In genomic region chr2:84526562-84526961, GRCh38 we compare ENCODE assay signal across 14 cellular contexts. TPM values are rescaled to one million over a fixed set of nuclear protein-coding genes. Genes with fewer than 3 reads are reported as not detected.
DNase-seq lines count a peak whose midpoint lies in the region; ATAC-seq and TF ChIP-seq lines count a peak whose summit lies in the region.
"Had no signal": no experiment of that assay in that cellular context is flagged by ENCODE, and none has a peak within 500 bp of the region (broad histone marks: within the 10 kb centered on the region; RNA-seq: fewer than 3 reads in every experiment).

No MANE protein-coding gene starts in this region.

- intact Hi-C loops in left ventricle myocardium inferior (cut with micrococcal nuclease) = no loop called here

- DNase-seq in left ventricle myocardium inferior (no peak), right atrium auricular region (ENCODE audit: low spot score) (no peak), fibroblast of the aortic adventitia (ENCODE audit: low read depth) (peak; percentile 9), superior temporal gyrus (ENCODE audit: extremely low spot score) (peak; percentile 67), cerebellum (ENCODE audit: low spot score) (no peak)
- DNase-seq: GOT3, NCI-H2029 treated with DMSO at 0.1 percent for 48 hours, spleen, uterus had no signal

- H3K27me3 ChIP-seq in left ventricle myocardium inferior (ENCODE audit: low read depth) (no peaks in the 10 kb centered on the region), right atrium auricular region (no peaks in the 10 kb centered on the region)
- H3K27me3 ChIP-seq: BLaER1 treated with 17β-estradiol and CSF1 and Interleukin-3, amounts not matched to agents 10 nM and 100 nM; spleen; uterus had no signal

- H3K4me1 ChIP-seq in left ventricle myocardium inferior (no peaks in the 10 kb centered on the region), right atrium auricular region (no peaks in the 10 kb centered on the region)
- H3K4me1 ChIP-seq: BLaER1 treated with 17β-estradiol and CSF1 and Interleukin-3, amounts not matched to agents 10 nM and 100 nM; spleen; uterus had no signal

- H3K9me3 ChIP-seq in left ventricle myocardium inferior (replicated peaks) (peaks cover 3% of the 10 kb centered on the region), right atrium auricular region (no peaks in the 10 kb centered on the region)
- H3K9me3 ChIP-seq: uterus had no signal

- no peaks in the 10 kb centered on the region for H3K36me3 ChIP-seq in left ventricle myocardium inferior
- no peaks in the 10 kb centered on the region for H3K36me3 ChIP-seq in right atrium auricular region
- H3K36me3 ChIP-seq: BLaER1 treated with 17β-estradiol and CSF1 and Interleukin-3, amounts not matched to agents 10 nM and 100 nM; spleen; uterus had no signal

- peak; percentile 40 for TF ChIP-seq CTCF in left ventricle myocardium inferior (IDR thresholded peaks at IDR 0.05; ENCODE audit: borderline replicate concordance)
- TF ChIP-seq CTCF in right atrium auricular region (IDR thresholded peaks at IDR 0.05) = peak in 1 of 2 donors; percentile 16
- TF ChIP-seq CTCF in VCaP (conservative IDR thresholded peaks at IDR 0.05) = peak; percentile 22; the same call in 1 of the 2 replicates
- TF ChIP-seq CTCF in fibroblast of the aortic adventitia (IDR thresholded peaks at IDR 0.05; ENCODE audit: insufficient read depth, low read length) = no peak

- no peak for ATAC-seq in GM19455 (IDR thresholded peaks at IDR 0.05; ENCODE audit: unreplicated experiment)
- no peak for ATAC-seq in HG03521 (IDR thresholded peaks at IDR 0.05; ENCODE audit: unreplicated experiment)
- ATAC-seq: natural killer cell treated with Interleukin-12 subunit alpha and Interleukin-12 subunit beta and Interleukin-15 and Interleukin-18, amount 100 ng/mL, for 72 hours had no signal

- H3K27ac ChIP-seq in left ventricle myocardium inferior (replicated peaks) (no peak overlapping the region), right atrium auricular region (no peak overlapping the region), VCaP (no peak overlapping the region)
- H3K27ac ChIP-seq: BLaER1 treated with 17β-estradiol and CSF1 and Interleukin-3, amounts not matched to agents 10 nM and 100 nM; spleen had no signal

- no peak overlapping the region for H3K4me3 ChIP-seq in left ventricle myocardium inferior
- no peak overlapping the region for H3K4me3 ChIP-seq in right atrium auricular region
- no peak overlapping the region for H3K4me3 ChIP-seq in fibroblast of the aortic adventitia (ENCODE audit: low read depth, low read length)
- H3K4me3 ChIP-seq: BLaER1 treated with 17β-estradiol and CSF1 and Interleukin-3, amounts not matched to agents 10 nM and 100 nM; spleen; uterus had no signal

RNA-seq across cellular contexts. Expression of gene DNAH6, which starts 10.3 kb away (rescaled TPM):
- 0.14 TPM for total RNA-seq in left ventricle myocardium inferior
- under 1 TPM; 0.24 to 0.30 TPM for total RNA-seq in right atrium auricular region
- under 0.01 and 0.49 TPM in 2 replicates for total RNA-seq in fibroblast of the aortic adventitia (ENCODE audit: low replicate concordance)
- 9.5 TPM for total RNA-seq in cerebellum

Comparison
In these comparisons a context has a peak if more than half of its experiments do, and no peak if none do; other contexts are left out.
1. DNase-seq: peak in fibroblast of the aortic adventitia (single experiment) and superior temporal gyrus (single experiment); none in left ventricle myocardium inferior (single experiment), right atrium auricular region (single experiment) and cerebellum (single experiment).